14 cellular contexts compared by ENCODE assay signal in the genomic region with DNA sequence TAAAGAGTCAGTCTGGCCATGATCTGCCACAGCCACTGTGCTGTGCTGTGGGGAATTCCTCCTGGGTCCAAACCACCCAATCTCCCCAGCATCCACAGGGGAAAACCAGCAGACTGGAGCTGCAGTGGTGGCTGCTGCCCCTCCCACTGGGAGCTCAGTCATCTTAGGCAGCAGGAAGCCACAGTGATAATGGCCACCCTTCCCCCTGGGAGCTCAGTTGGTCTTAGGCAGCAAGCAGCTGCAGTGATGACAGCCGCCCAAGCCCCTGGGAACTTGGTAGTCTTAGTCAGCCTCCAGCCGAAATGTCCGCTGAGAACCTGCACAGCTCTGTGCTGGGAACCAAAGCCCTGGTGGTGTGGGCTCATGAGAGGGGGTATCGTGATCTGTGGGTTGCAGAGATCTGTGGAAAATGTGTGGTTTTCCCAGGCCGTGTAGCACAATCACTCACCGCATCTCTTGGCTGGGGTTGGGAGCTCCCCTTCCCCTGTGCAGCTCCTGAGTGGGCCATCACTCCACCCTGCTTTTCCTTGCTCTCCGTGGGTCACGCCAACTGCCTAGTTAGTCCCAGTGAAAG. TPM values are rescaled to one million over a fixed set of nuclear protein-coding genes. Genes with fewer than 3 reads are reported as not detected.
A peak's percentile ranks its signal among the peaks of the same experiment; 100 is the strongest.
DNase-seq lines count a peak whose midpoint lies in the region; ATAC-seq and TF ChIP-seq lines count a peak whose summit lies in the region.
"Had no signal": no experiment of that assay in that cellular context is flagged by ENCODE, and none has a peak within 500 bp of the region (broad histone marks: within the 10 kb centered on the region; RNA-seq: fewer than 3 reads in every experiment).

No MANE protein-coding gene starts in this region.

- DNase-seq in Daoy (ENCODE audit: low read depth) (peak; percentile 79), fibroblast of pulmonary artery (ENCODE audit: low read depth) (peak; percentile 16), NCI-H1694 (lab: John Stamatoyannopoulos, UW) (no peak), hepatocyte (ENCODE audit: low spot score) (no peak)
- DNase-seq: activated CD8-positive, alpha-beta memory T cell treated with anti-CD3 and anti-CD28 coated beads, Interleukin-2, amount 50 U/mL, for 48 hours; AML-193; Kasumi-1; NCI-H226; occipital lobe had no signal

- H3K9me3 ChIP-seq in hepatocyte (ENCODE audit: low read depth), result no peaks in the 10 kb centered on the region

- H3K36me3 ChIP-seq in hepatocyte (replicated peaks; ENCODE audit: insufficient read depth, low read depth), result no peaks in the 10 kb centered on the region
- H3K36me3 ChIP-seq: gastroesophageal sphincter had no signal

- H3K4me3 ChIP-seq in fibroblast of pulmonary artery (replicated peaks; ENCODE audit: low read depth, low read length) (no peak overlapping the region), hepatocyte (no peak overlapping the region)
- H3K4me3 ChIP-seq: gastroesophageal sphincter had no signal

- no peak overlapping the region for H3K4me2 ChIP-seq in hepatocyte

- ATAC-seq in GM21381 (IDR thresholded peaks at IDR 0.05; ENCODE audit: unreplicated experiment) (peak; percentile 63), HG03378 (IDR thresholded peaks at IDR 0.05; ENCODE audit: unreplicated experiment) (peak; percentile 54), GM21737 (IDR thresholded peaks at IDR 0.05; ENCODE audit: unreplicated experiment) (no peak), HG03025 (IDR thresholded peaks at IDR 0.05; ENCODE audit: low FRiP score, unreplicated experiment) (no peak)
- ATAC-seq: gastroesophageal sphincter had no signal

- no peak overlapping the region for H3K27ac ChIP-seq in hepatocyte
- H3K27ac ChIP-seq: gastroesophageal sphincter had no signal

- WGBS in hepatocyte (ENCODE audit: low lambda C conversion rate, missing lambda C conversion rate), result 86% methylated on average over 8 of the region's 8 CpGs

- no peaks in the 10 kb centered on the region for H3K4me1 ChIP-seq in hepatocyte (ENCODE audit: insufficient read depth)
- H3K4me1 ChIP-seq: gastroesophageal sphincter had no signal

- H4K20me1 ChIP-seq in hepatocyte (ENCODE audit: insufficient read depth, poor library complexity, severe bottlenecking), result no peaks in the 10 kb centered on the region

- no peaks in the 10 kb centered on the region for H3K27me3 ChIP-seq in hepatocyte
- H3K27me3 ChIP-seq: gastroesophageal sphincter had no signal

- TF ChIP-seq CTCF in fibroblast of pulmonary artery (IDR thresholded peaks at IDR 0.05; ENCODE audit: low read length, missing control alignments) (no peak), hepatocyte (IDR thresholded peaks at IDR 0.05; ENCODE audit: poor library complexity) (no peak)

- no peak overlapping the region for H2AFZ ChIP-seq in hepatocyte

- H3K9me2 ChIP-seq in hepatocyte (replicated peaks; ENCODE audit: insufficient read depth), result no peaks in the 10 kb centered on the region

- H3K79me2 ChIP-seq in hepatocyte, result no peaks in the 10 kb centered on the region

RNA-seq across cellular contexts. Expression of gene SMIM15, which starts 38.4 kb away (rescaled TPM):
- total RNA-seq in Daoy (2014; rRNA removed; shearing (Covaris generic)), result 69.0 and 94.2 TPM in 2 replicates
- 50.4 and 55.0 TPM in 2 replicates for total RNA-seq in hepatocyte
- 50.4 and 65.8 TPM in 2 replicates for polyA plus RNA-seq in hepatocyte

Comparison
In these comparisons a context has a peak if more than half of its experiments do, and no peak if none do; other contexts are left out.
1. DNase-seq: peak in Daoy (single experiment) and fibroblast of pulmonary artery (single experiment); none in NCI-H1694 (single experiment) and hepatocyte (single experiment).
2. ATAC-seq: peak in GM21381 (single experiment) and HG03378 (single experiment); none in GM21737 (single experiment) and HG03025 (single experiment).